Comparison of ENCODE assay signal across 8 cellular contexts in genomic region chr18:23540867-23541266, GRCh38. TPM values are rescaled to one million over a fixed set of nuclear protein-coding genes. Genes with fewer than 3 reads are reported as not detected.
DNase-seq lines count a peak whose midpoint lies in the region; ATAC-seq, FAIRE-seq and TF ChIP-seq lines count a peak whose summit lies in the region.
"Had no signal": no experiment of that assay in that cellular context is flagged by ENCODE, and none has a peak within 500 bp of the region (broad histone marks: within the 10 kb centered on the region; RNA-seq: fewer than 3 reads in every experiment).

No MANE protein-coding gene starts in this region.

- no peak for TF ChIP-seq CTCF in adrenal gland (IDR thresholded peaks at IDR 0.05)

- no peak for TF ChIP-seq POLR2A in adrenal gland (IDR thresholded peaks at IDR 0.05)

- no peaks in the 10 kb centered on the region for H3K9me3 ChIP-seq in adrenal gland (replicated peaks in 1 of 3)
- no peaks in the 10 kb centered on the region for H3K9me3 ChIP-seq in small intestine (ENCODE audit: control insufficient read depth, low read depth)

- H3K4me3 ChIP-seq in adrenal gland (no peak overlapping the region), small intestine (ENCODE audit: low read depth in 1 of 2, low read length in 2 of 2) (no peak overlapping the region)

- DNase-seq in adrenal gland, result peak in 1 of 7 donors; percentile 12
- peak; percentile 18 for DNase-seq in small intestine
- no peak for DNase-seq in stimulated activated CD4-positive, alpha-beta T cell treated with anti-CD3 and anti-CD28 coated beads, Interleukin-2, amount 100 ng/mL, for 24 hours
- DNase-seq in occipital lobe (lab: John Stamatoyannopoulos, UW), result no peak

- H3K27me3 ChIP-seq in adrenal gland (no peaks in the 10 kb centered on the region), small intestine (ENCODE audit: control insufficient read depth in 2 of 2, insufficient read depth in 2 of 2, low read length in 2 of 2) (no peaks in the 10 kb centered on the region)

- no peak for FAIRE-seq in small intestine (lab: Jason Lieb, UNC)

- peaks cover 0 to 93% of the 10 kb centered on the region in 2 donors for H3K36me3 ChIP-seq in adrenal gland (replicated peaks in 1 of 2)
- H3K36me3 ChIP-seq in small intestine (ENCODE audit: control insufficient read depth in 2 of 2, insufficient read depth in 2 of 2, low read length in 2 of 2), result peaks cover 39 to 41% of the 10 kb centered on the region in 2 donors

- H3K27ac ChIP-seq in adrenal gland, result peak overlapping the region in 4 of 5 donors; percentile 26 to 53 (median 40)
- no peak overlapping the region for H3K27ac ChIP-seq in small intestine (ENCODE audit: low read depth in 1 of 2, low read length in 1 of 2)
- H3K27ac ChIP-seq: HL-60 had no signal

- peak; percentile 76 for ATAC-seq in GM19395 (IDR thresholded peaks at IDR 0.05; ENCODE audit: unreplicated experiment)
- ATAC-seq in HG03432 (IDR thresholded peaks at IDR 0.05; ENCODE audit: unreplicated experiment), result peak; percentile 74
- no peak for ATAC-seq in HG02840 (IDR thresholded peaks at IDR 0.05; ENCODE audit: low FRiP score, unreplicated experiment)

- WGBS in adrenal gland, 4 donors, result 65 to 76% (median 70%) methylated on average over 5 of the region's 5 CpGs
- 72 to 91% (median 78%) methylated on average over 5 of the region's 5 CpGs for WGBS in small intestine, 3 donors

- intact Hi-C loops in adrenal gland (cut with DNase I), result no loop called here

- H3K4me1 ChIP-seq in adrenal gland (replicated peaks in 1 of 2) (peaks cover 10 to 20% of the 10 kb centered on the region in 2 donors), small intestine (ENCODE audit: control insufficient read depth in 2 of 2, insufficient read depth in 1 of 2, low read depth in 1 of 2, low read length in 1 of 2) (no peaks in the 10 kb centered on the region)

RNA-seq across cellular contexts. Expression of gene RMC1, which starts 37.6 kb away (rescaled TPM):
- total RNA-seq in adrenal gland (10 to 100 TPM; 10.2 to 40.4 (median 23.0) TPM), occipital lobe (37.0 TPM)
- polyA plus RNA-seq in adrenal gland (10 to 100 TPM; 25.2 to 61.7 (median 58.6) TPM), small intestine (10 to 100 TPM; 24.6 to 96.4 (median 63.5) TPM)

RNA-seq across cellular contexts. Expression of gene NPC1, which starts 45.4 kb away (rescaled TPM):
- 1,000 to 10,000 TPM in 1 of 8 donors, 100 to 1,000 TPM in 5, 10 to 100 TPM in 2; 93.6 to 1,631 (median 117) TPM for total RNA-seq in adrenal gland
- 100 to 1,000 TPM in 1 of 3 donors, 10 to 100 TPM in 2; 38.3 to 361 (median 71.3) TPM for polyA plus RNA-seq in adrenal gland
- polyA plus RNA-seq in small intestine, result 10 to 100 TPM in 2 of 3 donors, 1 to 10 TPM in 1; 8.7 to 24.9 (median 17.0) TPM
- total RNA-seq in occipital lobe, result 25.3 TPM

Comparison
In these comparisons a context has a peak if more than half of its experiments do, and no peak if none do; other contexts are left out.
1. H3K27ac ChIP-seq: peak in adrenal gland (4 of 5); none in small intestine (0 of 2).